9 cellular contexts compared by ENCODE assay signal in the genomic region with DNA sequence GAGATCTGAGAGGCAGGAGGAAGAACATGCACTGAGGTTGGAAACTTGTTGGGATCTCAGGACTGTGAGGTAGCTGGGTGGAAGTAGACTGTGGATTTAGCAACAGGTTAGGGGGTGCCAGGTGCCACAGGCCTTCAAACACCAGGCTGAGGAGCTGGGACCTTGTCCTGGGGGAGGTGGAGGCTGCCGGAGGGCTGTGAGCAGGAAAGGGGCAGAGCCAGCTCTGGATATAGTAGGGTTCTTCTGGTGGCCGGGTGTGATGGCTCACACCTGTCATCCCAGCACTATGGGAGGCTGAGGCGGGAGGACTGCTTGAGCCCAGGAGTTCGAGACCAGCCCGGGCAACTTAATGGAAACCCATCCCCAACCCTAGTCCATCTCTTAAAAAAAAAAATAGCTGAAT. TPM values are rescaled to one million over a fixed set of nuclear protein-coding genes. Genes with fewer than 3 reads are reported as not detected.
DNase-seq lines count a peak whose midpoint lies in the region; ATAC-seq, FAIRE-seq and TF ChIP-seq lines count a peak whose summit lies in the region.
"Had no signal": no experiment of that assay in that cellular context is flagged by ENCODE, and none has a peak within 500 bp of the region (broad histone marks: within the 10 kb centered on the region; RNA-seq: fewer than 3 reads in every experiment).

No MANE protein-coding gene starts in this region.

- in situ Hi-C loops in Panc1 (cut with HindIII; ENCODE audit: low pct_unique_long_range_greater_than_20kb, low sequenced_read_pairs), result no loop called here

- H3K27me3 Mint-ChIP-seq in CD4-positive, alpha-beta memory T cell, result no peaks in the 10 kb centered on the region
- peaks cover 24% of the 10 kb centered on the region for H3K27me3 Mint-ChIP-seq in endothelial cell (ENCODE audit: unreplicated experiment)

- H3K36me3 Mint-ChIP-seq in CD4-positive, alpha-beta memory T cell, result peaks cover 5 to 14% of the 10 kb centered on the region in 2 donors
- H3K36me3 Mint-ChIP-seq in endothelial cell (ENCODE audit: low read depth, unreplicated experiment), result peaks cover 10% of the 10 kb centered on the region

- no peak overlapping the region for H3K27ac ChIP-seq in CD4-positive, alpha-beta memory T cell (ENCODE audit: low read depth, low read length)
- H3K27ac ChIP-seq in Panc1 (ENCODE audit: low read length), result peak overlapping the region; percentile 72
- H3K27ac ChIP-seq in pancreas, result peak overlapping the region; percentile 69 to 83 (median 72)

- H3K27ac Mint-ChIP-seq in CD4-positive, alpha-beta memory T cell, result peak overlapping the region in 6 of 7 donors; percentile 88 to 93 (median 90)
- peak overlapping the region; percentile 88 for H3K27ac Mint-ChIP-seq in endothelial cell (ENCODE audit: unreplicated experiment)

- H3K9me3 ChIP-seq in CD4-positive, alpha-beta memory T cell (ENCODE audit: control insufficient read depth in 1 of 2, low read length in 2 of 2), result no peaks in the 10 kb centered on the region
- H3K9me3 ChIP-seq in Panc1 (ENCODE audit: control insufficient read depth, insufficient read depth, low read depth, low read length) (no peaks in the 10 kb centered on the region), pancreas (no peaks in the 10 kb centered on the region)

- no peaks in the 10 kb centered on the region for H3K27me3 ChIP-seq in CD4-positive, alpha-beta memory T cell (ENCODE audit: insufficient read depth, low read length)
- H3K27me3 ChIP-seq in Panc1 (ENCODE audit: control insufficient read depth, insufficient read depth, low read length) (no peaks in the 10 kb centered on the region), pancreas (no peaks in the 10 kb centered on the region)

- CTCF ChIA-PET in CD4-positive, alpha-beta memory T cell (lab: Charles Lee; ENCODE audit: partially characterized antibody), result interaction anchor here (1.1 to 1.8 kb wide), 3 partner anchors 24 to 129 kb away, joined by 3 to 7 read pairs (median 3); no protein-coding TSS in a partner anchor
- CTCF ChIA-PET in Panc1 (lab: Charles Lee), result interaction anchor here (0.7 kb wide), 1 partner anchor 133 kb away, joined by 3 read pairs; no protein-coding TSS in a partner anchor

- peak overlapping the region; percentile 72 to 92 (median 88) for H3K4me3 Mint-ChIP-seq in CD4-positive, alpha-beta memory T cell
- H3K4me3 Mint-ChIP-seq in endothelial cell (ENCODE audit: unreplicated experiment), result peak overlapping the region; percentile 77

- peak overlapping the region; percentile 44 to 68 for H3K4me3 ChIP-seq in CD4-positive, alpha-beta memory T cell (ENCODE audit: low read length in 2 of 2)
- peak overlapping the region in 1 of 2 experiments; percentile 58; a peak in 3 of 4 replicates for H3K4me3 ChIP-seq in Panc1 (ENCODE audit: low read depth in 2 of 2, low read length in 2 of 2)
- peak overlapping the region in 2 of 4 donors; percentile 53 to 65 for H3K4me3 ChIP-seq in pancreas

- no peak for DNase-seq in CD4-positive, alpha-beta memory T cell
- DNase-seq in Panc1 (ENCODE audit: low read depth, low spot score), result no peak
- DNase-seq in endothelial cell (ENCODE audit: low spot score), result no peak
- DNase-seq in pancreas, result peak in 2 of 6 donors; percentile 37 to 38
- no peak for DNase-seq in RPMI8226
- DNase-seq in NCI-H1105 (lab: John Stamatoyannopoulos, UW), result no peak
- DNase-seq in frontal cortex (ENCODE audit: low spot score in 2 of 2), result no peak

- peaks cover 31% of the 10 kb centered on the region for H3K4me1 ChIP-seq in CD4-positive, alpha-beta memory T cell (ENCODE audit: insufficient read depth, low read length)
- H3K4me1 ChIP-seq in Panc1 (ENCODE audit: control insufficient read depth, insufficient read depth, low read length) (peaks cover 5% of the 10 kb centered on the region), pancreas (peaks cover 4 to 10% (median 7%) of the 10 kb centered on the region in 3 donors)

- peaks cover 16 to 50% (median 35%) of the 10 kb centered on the region in 4 donors for H3K4me1 Mint-ChIP-seq in CD4-positive, alpha-beta memory T cell
- peaks cover 29% of the 10 kb centered on the region for H3K4me1 Mint-ChIP-seq in endothelial cell (ENCODE audit: unreplicated experiment)

- H3K36me3 ChIP-seq in CD4-positive, alpha-beta memory T cell (ENCODE audit: insufficient read depth, low read length), result no peaks in the 10 kb centered on the region
- H3K36me3 ChIP-seq in Panc1 (ENCODE audit: control insufficient read depth, insufficient read depth, low read length) (no peaks in the 10 kb centered on the region), pancreas (no peaks in the 10 kb centered on the region)

- WGBS in pancreas, 2 donors, result 90 to 94% methylated on average over 5 of the region's 5 CpGs

- intact Hi-C loops in CD4-positive, alpha-beta memory T cell (cut with micrococcal nuclease), result loop anchor here (1.0 kb wide), 1 partner anchor 44 kb away; no protein-coding TSS in a partner anchor
- intact Hi-C loops in Panc1 (cut with micrococcal nuclease; ENCODE audit: unreplicated experiment), result no loop called here
- intact Hi-C loops in pancreas (cut with DNase I), result no loop called here

- no TSS peak for BruUV-seq in Panc1 (replicated peaks; lab: Mats Ljungman, UMichigan)

- FAIRE-seq in pancreas (lab: Jason Lieb, UNC) (no peak), frontal cortex (lab: Jason Lieb, UNC) (no peak)

- H3K9me3 Mint-ChIP-seq in CD4-positive, alpha-beta memory T cell, result no peaks in the 10 kb centered on the region
- H3K9me3 Mint-ChIP-seq in endothelial cell (ENCODE audit: unreplicated experiment), result no peaks in the 10 kb centered on the region

- no peak for TF ChIP-seq CTCF in Panc1 (IDR thresholded peaks at IDR 0.05)
- no peak for TF ChIP-seq CTCF in endothelial cell (IDR thresholded peaks at IDR 0.05; ENCODE audit: unreplicated experiment)
- no peak for TF ChIP-seq CTCF in pancreas (IDR thresholded peaks at IDR 0.05)

- POLR2A ChIA-PET in CD4-positive, alpha-beta memory T cell (lab: Charles Lee; ENCODE audit: partially characterized antibody), result interaction anchor here (0.7 to 3.2 kb wide), 11 partner anchors 9 to 146 kb away, joined by 3 to 19 read pairs (median 4); a partner anchor contains a TSS
- POLR2A ChIA-PET in Panc1 (lab: Charles Lee), result interaction anchor here (0.7 kb wide), 1 partner anchor 40 kb away, joined by 3 read pairs; no protein-coding TSS in a partner anchor

- no peak for ATAC-seq in Panc1
- no peak for ATAC-seq in pancreas
- no peak for ATAC-seq in GM18520 (IDR thresholded peaks at IDR 0.05; ENCODE audit: unreplicated experiment)

RNA-seq across cellular contexts. Expression of a gene that starts 3.1 kb away (rescaled TPM):
- 10 to 100 TPM; 22.4 to 24.1 TPM for total RNA-seq in CD4-positive, alpha-beta memory T cell
- 1 to 10 TPM; 4.9 to 7.4 TPM for polyA plus RNA-seq in CD4-positive, alpha-beta memory T cell
- total RNA-seq in Panc1 (2021; ENCODE audit: unreplicated experiment) (13.9 TPM), endothelial cell (ENCODE audit: unreplicated experiment) (15.6 TPM), pancreas (10 to 100 TPM in 3 of 6 donors, 1 to 10 TPM in 3; 8.8 to 22.3 (median 12.1) TPM), frontal cortex (17.5 TPM)
- 19.6 TPM for polyA plus RNA-seq in Panc1 (2012; ENCODE audit: insufficient read length)
- 10 to 100 TPM; 24.3 to 30.3 TPM for polyA plus RNA-seq in pancreas

RNA-seq across cellular contexts. Expression of a gene that starts 8.1 kb away (rescaled TPM):
- 10 to 100 TPM; 41.8 to 48.8 TPM for total RNA-seq in CD4-positive, alpha-beta memory T cell
- 10 to 100 TPM; 10.7 to 22.9 TPM for polyA plus RNA-seq in CD4-positive, alpha-beta memory T cell
- total RNA-seq in Panc1 (2021; ENCODE audit: unreplicated experiment) (52.4 TPM), endothelial cell (ENCODE audit: unreplicated experiment) (117 TPM), pancreas (10 to 100 TPM; 19.4 to 34.9 (median 24.3) TPM), frontal cortex (14.3 TPM)
- polyA plus RNA-seq in Panc1 (2012; ENCODE audit: insufficient read length), result 55.5 TPM
- 10 to 100 TPM; 56.8 to 60.0 TPM for polyA plus RNA-seq in pancreas

RNA-seq across cellular contexts. Expression of a gene that starts 41.0 kb away (rescaled TPM):
- total RNA-seq in CD4-positive, alpha-beta memory T cell, result 100 to 1,000 TPM; 150 to 156 TPM
- polyA plus RNA-seq in CD4-positive, alpha-beta memory T cell, result 10 to 100 TPM; 40.7 to 57.9 TPM
- total RNA-seq in Panc1 (2021; ENCODE audit: unreplicated experiment) (114 TPM), endothelial cell (ENCODE audit: unreplicated experiment) (231 TPM), pancreas (100 to 1,000 TPM in 1 of 6 donors, 10 to 100 TPM in 5; 48.8 to 116 (median 72.8) TPM), frontal cortex (109 TPM)
- polyA plus RNA-seq in Panc1 (2012; ENCODE audit: insufficient read length), result 273 TPM
- polyA plus RNA-seq in pancreas, result 100 to 1,000 TPM; 177 to 191 TPM

RNA-seq across cellular contexts. Expression of a gene that starts 43.2 kb away (rescaled TPM):
- 10 to 100 TPM; 55.5 to 56.2 TPM for total RNA-seq in CD4-positive, alpha-beta memory T cell
- 1 to 10 TPM; 2.6 to 9.5 TPM for polyA plus RNA-seq in CD4-positive, alpha-beta memory T cell
- total RNA-seq in Panc1 (2021; ENCODE audit: unreplicated experiment) (72.1 TPM), endothelial cell (ENCODE audit: unreplicated experiment) (191 TPM), pancreas (10 to 100 TPM; 29.3 to 42.8 (median 34.2) TPM), frontal cortex (50.5 TPM)
- polyA plus RNA-seq in Panc1 (2012; ENCODE audit: insufficient read length), result 83.8 TPM
- 10 to 100 TPM; 27.1 to 29.0 TPM for polyA plus RNA-seq in pancreas

RNA-seq across cellular contexts. Expression of a gene that starts 46.9 kb away (rescaled TPM):
- 1 to 10 TPM in 1 of 2 experiments, under 1 TPM in 1; 0.90 to 1.1 TPM for total RNA-seq in CD4-positive, alpha-beta memory T cell
- under 1 TPM; 0.16 to 0.56 TPM for polyA plus RNA-seq in CD4-positive, alpha-beta memory T cell
- total RNA-seq in Panc1 (2021; ENCODE audit: unreplicated experiment) (not detected), endothelial cell (ENCODE audit: unreplicated experiment) (not detected), pancreas (under 1 TPM in 3 of 6 donors, not detected in 3; 0.08 to 0.34 (median 0.09) TPM), frontal cortex (not detected)
- polyA plus RNA-seq in Panc1 (2012; ENCODE audit: insufficient read length), result not detected
- polyA plus RNA-seq in pancreas, result under 1 TPM; 0.35 to 0.76 TPM
- total RNA-seq: G401 had no signal
